Comparison of ENCODE assay signal across 11 cellular contexts in genomic region chr13:48600374-48601364, GRCh38. TPM values are rescaled to one million over a fixed set of nuclear protein-coding genes. Genes with fewer than 3 reads are reported as not detected.
DNase-seq lines count a peak whose midpoint lies in the region; ATAC-seq, FAIRE-seq and TF ChIP-seq lines count a peak whose summit lies in the region.
"Had no signal": no experiment of that assay in that cellular context is flagged by ENCODE, and none has a peak within 500 bp of the region (broad histone marks: within the 10 kb centered on the region; RNA-seq: fewer than 3 reads in every experiment).

No MANE protein-coding gene starts in this region.

- H3K4me3 ChIP-seq in A549 (no peak overlapping the region), astrocyte of the cerebellum (ENCODE audit: low read depth, low read length) (no peak overlapping the region), suprapubic skin (no peak overlapping the region)

- H3K4me1 ChIP-seq in A549 = no peaks in the 10 kb centered on the region
- H3K4me1 ChIP-seq in suprapubic skin = no peaks in the 10 kb centered on the region

- no peak for TF ChIP-seq POLR2A in A549 (IDR thresholded peaks at IDR 0.05; ENCODE audit: low read length)
- no peak for TF ChIP-seq POLR2A in H54 (IDR thresholded peaks at IDR 0.05; ENCODE audit: low read depth, low read length)
- no peak for TF ChIP-seq POLR2A in suprapubic skin (IDR thresholded peaks at IDR 0.05)

- H3K4me2 ChIP-seq in A549 = no peak overlapping the region

- DNase-seq in A549 (ENCODE audit: low read depth in 1 of 2, low spot score in 1 of 2) (no peak), H4 (ENCODE audit: low spot score) (peak; percentile 85), astrocyte of the cerebellum (ENCODE audit: low read depth) (peak; percentile 92), kidney tubule cell (ENCODE audit: low spot score) (peak; percentile 87), iPS-NIHi11 (ENCODE audit: low spot score) (no peak), H54 (ENCODE audit: insufficient read length, low spot score) (no peak), suprapubic skin (ENCODE audit: low spot score in 2 of 2) (no peak)
- DNase-seq: effector memory CD4-positive, alpha-beta T cell; H7; NCI-H446 treated with DMSO at 0.1 percent for 48 hours had no signal

- TF ChIP-seq RAD21 in A549 (conservative IDR thresholded peaks at IDR 0.05 in 1 of 2, IDR thresholded peaks at IDR 0.05 in 1 of 2) = no peak

- peak in 1 of 2 experiments; percentile 34; a peak in 1 of 6 replicates for ATAC-seq in A549
- ATAC-seq in esophagus mucosa = no peak

- POLR2A ChIA-PET in A549 (lab: Yijun Ruan, JAX) = no interaction called here

- FAIRE-seq in A549 (lab: Jason Lieb, UNC) (no peak), H54 (lab: Jason Lieb, UNC) (no peak)

- H3K9me3 ChIP-seq in A549 = peaks cover under 1% of the 10 kb centered on the region; the same call in 1 of the 3 replicates
- H3K9me3 ChIP-seq in suprapubic skin = peaks cover 6% of the 10 kb centered on the region

- 28% methylated on average over 5 of the region's 5 CpGs for WGBS in A549 (ENCODE audit: missing lambda C conversion rate)
- 48% methylated on average over 5 of the region's 5 CpGs for WGBS in suprapubic skin

- in situ Hi-C loops in astrocyte of the cerebellum (cut with HindIII; ENCODE audit: low sequenced_read_pairs) = no loop called here

- TF ChIP-seq CTCF in A549 (IDR thresholded peaks at IDR 0.05) (no peak), astrocyte of the cerebellum (IDR thresholded peaks at IDR 0.05; ENCODE audit: low read depth, low read length, missing control alignments) (no peak), suprapubic skin (IDR thresholded peaks at IDR 0.05) (no peak)

- no peaks in the 10 kb centered on the region for H3K36me3 ChIP-seq in suprapubic skin

- CTCF ChIA-PET in A549 (lab: Yijun Ruan, JAX) = interaction anchor here (0.6 to 8.3 kb wide), 4 partner anchors 14 to 170 kb away, joined by 4 to 141 read pairs (median 4); no protein-coding TSS in a partner anchor

- no peak for TF ChIP-seq EP300 in A549 (IDR thresholded peaks at IDR 0.05)
- no peak for TF ChIP-seq EP300 in suprapubic skin (IDR thresholded peaks at IDR 0.05)

- H3K27ac ChIP-seq in A549 (no peak overlapping the region), suprapubic skin (no peak overlapping the region)

- no peaks in the 10 kb centered on the region for H3K27me3 ChIP-seq in suprapubic skin

TF ChIP-seq in A549, 52 proteins besides CTCF, POLR2A, EP300 and RAD21:
- TF ChIP-seq RNF2 (IDR thresholded peaks at IDR 0.05; ENCODE audit: borderline replicate concordance, low read depth) (no peak), MAFK (IDR thresholded peaks at IDR 0.05; ENCODE audit: partially characterized antibody) (peak; percentile 81)

RNA-seq across cellular contexts. Expression of gene CYSLTR2, which starts 53.1 kb away (rescaled TPM):
- polyA plus RNA-seq in A549 (2011; rRNA removed) = not detected in 2 replicates
- not detected in 2 replicates for polyA plus RNA-seq in A549 (2012; cell fraction: cytosol; rRNA removed)
- not detected in 2 replicates for polyA plus RNA-seq in A549 (2012; cell fraction: nucleus; rRNA removed)
- polyA plus RNA-seq in A549 (2017; fragmentation: RNase III; extraction: RNeasy Plus Mini Kit Qiagen cat#74134 plus additional on column Dnase treatment) = not detected in 3 replicates
- not detected in 2 replicates for polyA minus RNA-seq in A549 (2011; rRNA and poly(A)+ RNA removed)
- not detected in 2 replicates for total RNA-seq in H4 (2014; rRNA removed; shearing (Covaris generic))
- 0.24 TPM for total RNA-seq in esophagus mucosa
- total RNA-seq in suprapubic skin = 1 to 10 TPM in 3 of 4 donors, under 1 TPM in 1; 0.93 to 2.2 (median 1.7) TPM
- total RNA-seq: H7 had no signal

Comparison
In these comparisons a context has a peak if more than half of its experiments do, and no peak if none do; other contexts are left out.
1. DNase-seq: peak in H4 (single experiment), astrocyte of the cerebellum (single experiment) and kidney tubule cell (single experiment); none in A549 (0 of 2), iPS-NIHi11 (single experiment), H54 (single experiment) and suprapubic skin (0 of 2).